In the genomic region with DNA sequence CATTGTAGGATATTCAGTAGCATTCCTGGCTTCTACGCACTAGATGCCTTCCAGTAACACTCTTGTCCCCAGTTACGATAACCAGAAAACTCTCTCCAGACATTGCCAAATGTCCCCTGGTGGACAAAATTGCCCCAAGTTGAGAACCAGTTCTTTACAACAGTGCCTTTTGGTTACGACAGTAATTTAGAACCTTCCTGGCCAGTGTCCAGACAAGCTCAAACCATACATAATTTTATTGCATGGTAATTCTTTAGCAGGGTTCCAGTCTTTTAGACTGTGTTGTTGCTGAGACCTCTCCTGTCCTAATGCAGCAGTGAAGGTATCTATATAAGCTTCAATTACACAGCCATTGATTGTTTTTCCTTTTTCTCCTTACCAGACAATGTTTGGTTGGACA, we compare ENCODE assay signal across 18 cellular contexts. TPM values are rescaled to one million over a fixed set of nuclear protein-coding genes. Genes with fewer than 3 reads are reported as not detected.
DNase-seq lines count a peak whose midpoint lies in the region; ATAC-seq, FAIRE-seq and TF ChIP-seq lines count a peak whose summit lies in the region.
"Had no signal": no experiment of that assay in that cellular context is flagged by ENCODE, and none has a peak within 500 bp of the region (broad histone marks: within the 10 kb centered on the region; RNA-seq: fewer than 3 reads in every experiment).

No MANE protein-coding gene starts in this region.

- H3K4me1 ChIP-seq in DND-41 (ENCODE audit: insufficient read depth, low read length) = no peaks in the 10 kb centered on the region
- H3K4me1 ChIP-seq in Loucy (ENCODE audit: insufficient read depth, low read length, poor library complexity, severe bottlenecking) = no peaks in the 10 kb centered on the region

- H4K20me1 ChIP-seq in DND-41 (ENCODE audit: insufficient read depth, low read length) (no peaks in the 10 kb centered on the region), Loucy (ENCODE audit: insufficient read depth, low read length, poor library complexity, severe bottlenecking) (no peaks in the 10 kb centered on the region)

- no peak overlapping the region for H3K27ac ChIP-seq in DND-41 (ENCODE audit: low read length)
- H3K27ac ChIP-seq: GM23248, HL-60 had no signal

- H3K9me3 ChIP-seq in DND-41 (ENCODE audit: insufficient read depth, low read length, severe bottlenecking) = no peaks in the 10 kb centered on the region
- no peaks in the 10 kb centered on the region for H3K9me3 ChIP-seq in Loucy (ENCODE audit: insufficient read depth, low read depth, low read length)

- intact Hi-C loops in left colon (cut with DNase I, micrococcal nuclease) = no loop called here

- H3K4me2 ChIP-seq in DND-41 (ENCODE audit: insufficient read depth, low read length) (no peak overlapping the region), Loucy (ENCODE audit: low read depth, low read length, poor library complexity, severe bottlenecking) (no peak overlapping the region)

- H3K27me3 ChIP-seq in DND-41 (ENCODE audit: insufficient read depth, low read length, poor library complexity) (no peaks in the 10 kb centered on the region), Loucy (ENCODE audit: insufficient read depth, low read length, poor library complexity, severe bottlenecking) (no peaks in the 10 kb centered on the region)

- FAIRE-seq in urothelium cell line (lab: Jason Lieb, UNC) (peak; percentile 81), GM12892 (lab: Jason Lieb, UNC) (no peak)
- FAIRE-seq: A204.1, D721Med, H54 had no signal

- DNase-seq in DND-41 (no peak), left colon (peak in 1 of 2 donors; percentile 46), urothelium cell line (ENCODE audit: low spot score) (no peak), GM12892 (ENCODE audit: insufficient read length) (no peak)
- no peak for DNase-seq in activated naive CD4-positive, alpha-beta T cell treated with anti-CD3 and anti-CD28 coated beads, Interleukin-2, amount 50 U/mL, for 72 hours (ENCODE audit: low spot score in 2 of 2)
- DNase-seq: CD8-positive, alpha-beta T cell; COR-L47; DMS153; DMS79 treated with DMSO at 0.1 percent for 48 hours; GDM1; GM23248 had no signal

- H3K27ac Mint-ChIP-seq in activated naive CD4-positive, alpha-beta T cell treated with anti-CD3 and anti-CD28 coated beads, Interleukin-2, amount 50 U/mL, for 72 hours = no peak overlapping the region
- H3K27ac Mint-ChIP-seq: CD14-positive monocyte; CD8-positive, alpha-beta T cell had no signal

- ATAC-seq in DND-41 (ENCODE audit: insufficient read depth, low read depth) (no peak), left colon (peak; percentile 92), HG03342 (IDR thresholded peaks at IDR 0.05; ENCODE audit: unreplicated experiment) (no peak)
- no peak for ATAC-seq in activated naive CD4-positive, alpha-beta T cell treated with anti-CD3 and anti-CD28 coated beads, Interleukin-2, amount 50 U/mL, for 72 hours
- ATAC-seq: CD8-positive, alpha-beta T cell had no signal

- H3K9ac ChIP-seq in DND-41 (ENCODE audit: low read depth, low read length) (no peak overlapping the region), Loucy (ENCODE audit: low read depth, low read length, poor library complexity, severe bottlenecking) (no peak overlapping the region)
- H3K9ac ChIP-seq: GM23248 had no signal

- H3K36me3 ChIP-seq in DND-41 (ENCODE audit: insufficient read depth, low read length) = peaks cover 78% of the 10 kb centered on the region
- H3K36me3 ChIP-seq in Loucy (ENCODE audit: insufficient read depth, low read length) = peaks cover 70% of the 10 kb centered on the region

- TF ChIP-seq CTCF in DND-41 (IDR thresholded peaks at IDR 0.05; ENCODE audit: borderline replicate concordance, extremely low read depth, low read length, poor library complexity, severe bottlenecking) (peak; percentile 12), Loucy (conservative IDR thresholded peaks at IDR 0.05; ENCODE audit: low read length) (peak; percentile 12; the same call in 1 of the 2 replicates)

- peaks cover 28 to 66% of the 10 kb centered on the region in 2 donors for H3K36me3 Mint-ChIP-seq in activated naive CD4-positive, alpha-beta T cell treated with anti-CD3 and anti-CD28 coated beads, Interleukin-2, amount 50 U/mL, for 72 hours

- no peaks in the 10 kb centered on the region for H3K9me2 ChIP-seq in Loucy (replicated peaks; ENCODE audit: low read depth, low read length)

- H3K9me3 Mint-ChIP-seq in activated naive CD4-positive, alpha-beta T cell treated with anti-CD3 and anti-CD28 coated beads, Interleukin-2, amount 50 U/mL, for 72 hours = no peaks in the 10 kb centered on the region
- H3K9me3 Mint-ChIP-seq: CD8-positive, alpha-beta T cell had no signal

- H3F3A ChIP-seq in Loucy (ENCODE audit: low read depth) = no peaks in the 10 kb centered on the region

- TF ChIP-seq POLR2A in GM12892 (IDR thresholded peaks at IDR 0.05; ENCODE audit: low read depth, low read length) = no peak

- H3K4me3 ChIP-seq in DND-41 (ENCODE audit: low read depth in 1 of 2, low read length in 2 of 2) (no peak overlapping the region), Loucy (ENCODE audit: low read length, poor library complexity, severe bottlenecking) (no peak overlapping the region)
- H3K4me3 ChIP-seq: GM23248 had no signal

- no peaks in the 10 kb centered on the region for H3K79me2 ChIP-seq in DND-41 (ENCODE audit: insufficient read depth, low read length)
- H3K79me2 ChIP-seq in Loucy (ENCODE audit: insufficient read depth, low read length) = no peaks in the 10 kb centered on the region

- no peak overlapping the region for H2AFZ ChIP-seq in DND-41 (ENCODE audit: low read depth, low read length)
- H2AFZ ChIP-seq in Loucy (ENCODE audit: low read length) = no peak overlapping the region
- H2AFZ ChIP-seq: GM23248 had no signal

RNA-seq across cellular contexts. Expression of a gene that starts 20.2 kb away (rescaled TPM):
- total RNA-seq in left colon = 10 to 100 TPM; 12.6 to 19.1 TPM
- 10 to 100 TPM; 30.7 to 65.3 TPM for total RNA-seq in activated naive CD4-positive, alpha-beta T cell treated with anti-CD3 and anti-CD28 coated beads, Interleukin-2, amount 50 U/mL, for 72 hours
- 33.5 TPM for polyA plus RNA-seq in GM12892 (2012; ENCODE audit: missing spikeins)

RNA-seq across cellular contexts. Expression of a gene that starts 20.3 kb away (rescaled TPM):
- total RNA-seq in left colon = 10 to 100 TPM; 14.8 to 14.9 TPM
- total RNA-seq in activated naive CD4-positive, alpha-beta T cell treated with anti-CD3 and anti-CD28 coated beads, Interleukin-2, amount 50 U/mL, for 72 hours = 10 to 100 TPM; 22.4 to 51.7 TPM
- polyA plus RNA-seq in GM12892 (2012; ENCODE audit: missing spikeins) = 26.3 TPM
